Comparison of ENCODE assay signal across 15 cellular contexts in the genomic region with DNA sequence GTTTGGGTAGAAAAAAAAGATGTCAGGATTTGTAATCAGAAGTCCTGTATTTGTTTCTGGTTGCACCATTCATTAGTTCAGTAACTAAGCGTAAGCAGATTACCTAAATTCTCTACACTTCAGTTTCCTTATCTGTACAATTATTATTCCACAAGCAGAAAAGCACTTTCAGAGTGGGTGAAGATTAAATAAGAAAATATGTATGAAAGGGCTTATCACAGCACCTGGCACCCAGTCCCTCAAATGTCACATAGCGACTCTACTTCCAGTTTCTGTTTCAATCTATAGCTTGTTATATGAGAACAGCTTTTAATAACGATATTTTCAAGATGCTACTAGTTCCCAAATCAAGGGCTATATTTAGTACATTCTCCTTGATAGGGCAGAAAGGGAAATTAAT. TPM values are rescaled to one million over a fixed set of nuclear protein-coding genes. Genes with fewer than 3 reads are reported as not detected.
DNase-seq lines count a peak whose midpoint lies in the region; ATAC-seq and TF ChIP-seq lines count a peak whose summit lies in the region.
"Had no signal": no experiment of that assay in that cellular context is flagged by ENCODE, and none has a peak within 500 bp of the region (broad histone marks: within the 10 kb centered on the region; RNA-seq: fewer than 3 reads in every experiment).

No MANE protein-coding gene starts in this region.

- H3K4me3 Mint-ChIP-seq in activated CD4-positive, alpha-beta memory T cell treated with anti-CD3 and anti-CD28 coated beads for 36 hours, result no peak overlapping the region
- H3K4me3 Mint-ChIP-seq: activated naive CD8-positive, alpha-beta T cell treated with anti-CD3 and anti-CD28 coated beads, Interleukin-2, amount 50 U/mL, for 24 hours; mesothelial cell of epicardium; WTC11 had no signal

- no peaks in the 10 kb centered on the region for H3K9me3 Mint-ChIP-seq in activated CD4-positive, alpha-beta memory T cell treated with anti-CD3 and anti-CD28 coated beads for 36 hours
- H3K9me3 Mint-ChIP-seq: activated naive CD8-positive, alpha-beta T cell treated with anti-CD3 and anti-CD28 coated beads, Interleukin-2, amount 50 U/mL, for 24 hours; mesothelial cell of epicardium; WTC11 had no signal

- no peak overlapping the region for H2AFZ ChIP-seq in DND-41 (ENCODE audit: low read depth, low read length)

- no peaks in the 10 kb centered on the region for H3K79me2 ChIP-seq in DND-41 (ENCODE audit: insufficient read depth, low read length)

- intact Hi-C loops in activated CD4-positive, alpha-beta memory T cell treated with anti-CD3 and anti-CD28 coated beads for 36 hours (cut with micrococcal nuclease), result no loop called here
- intact Hi-C loops in posterior cingulate gyrus (cut with DNase I) (no loop called here), lower leg skin (cut with DNase I; ENCODE audit: low total_unique reads) (no loop called here)

- H3K36me3 ChIP-seq in DND-41 (ENCODE audit: insufficient read depth, low read length), result no peaks in the 10 kb centered on the region
- H3K36me3 ChIP-seq: colonic mucosa, prostate gland had no signal

- POLR2A ChIA-PET in activated CD4-positive, alpha-beta memory T cell treated with anti-CD3 and anti-CD28 coated beads for 36 hours (lab: Charles Lee), result no interaction called here

- H3K4me2 ChIP-seq in DND-41 (ENCODE audit: insufficient read depth, low read length), result no peak overlapping the region

- H3K36me3 Mint-ChIP-seq in activated CD4-positive, alpha-beta memory T cell treated with anti-CD3 and anti-CD28 coated beads for 36 hours, result no peaks in the 10 kb centered on the region
- H3K36me3 Mint-ChIP-seq: mesothelial cell of epicardium, WTC11 had no signal

- H3K4me1 ChIP-seq in DND-41 (ENCODE audit: insufficient read depth, low read length), result no peaks in the 10 kb centered on the region
- H3K4me1 ChIP-seq: colonic mucosa, prostate gland had no signal

- no peak for TF ChIP-seq POLR2A in lower leg skin (IDR thresholded peaks at IDR 0.05)

- TF ChIP-seq CTCF in DND-41 (IDR thresholded peaks at IDR 0.05; ENCODE audit: borderline replicate concordance, extremely low read depth, low read length, poor library complexity, severe bottlenecking), result no peak
- no peak for TF ChIP-seq CTCF in lower leg skin (IDR thresholded peaks at IDR 0.05)

- peaks cover 3% of the 10 kb centered on the region for H3K27me3 ChIP-seq in DND-41 (ENCODE audit: insufficient read depth, low read length, poor library complexity)
- H3K27me3 ChIP-seq: colonic mucosa had no signal

- CTCF ChIA-PET in activated CD4-positive, alpha-beta memory T cell treated with anti-CD3 and anti-CD28 coated beads for 36 hours (lab: Charles Lee), result no interaction called here

- H3K4me1 Mint-ChIP-seq in activated CD4-positive, alpha-beta memory T cell treated with anti-CD3 and anti-CD28 coated beads for 36 hours (ENCODE audit: low read depth), result no peaks in the 10 kb centered on the region
- H3K4me1 Mint-ChIP-seq: activated naive CD8-positive, alpha-beta T cell treated with anti-CD3 and anti-CD28 coated beads, Interleukin-2, amount 50 U/mL, for 24 hours had no signal

- no peak for DNase-seq in DND-41
- DNase-seq in NAMALWA (ENCODE audit: low spot score), result peak; percentile 31
- no peak for DNase-seq in OCI-M2 (lab: John Stamatoyannopoulos, UW; ENCODE audit: unreplicated experiment)
- no peak for DNase-seq in activated CD4-positive, alpha-beta memory T cell treated with anti-CD3 and anti-CD28 coated beads for 36 hours
- no peak for DNase-seq in posterior cingulate gyrus
- no peak for DNase-seq in lower leg skin (ENCODE audit: low spot score in 2 of 2)
- DNase-seq: activated naive CD8-positive, alpha-beta T cell treated with anti-CD3 and anti-CD28 coated beads, Interleukin-2, amount 50 U/mL, for 24 hours; colonic mucosa; NCI-H1092 treated with DMSO at 0.1 percent for 48 hours; NCI-H524 treated with DMSO at 0.1 percent for 48 hours had no signal

- no peak overlapping the region for H3K27ac Mint-ChIP-seq in activated CD4-positive, alpha-beta memory T cell treated with anti-CD3 and anti-CD28 coated beads for 36 hours
- H3K27ac Mint-ChIP-seq: activated naive CD8-positive, alpha-beta T cell treated with anti-CD3 and anti-CD28 coated beads, Interleukin-2, amount 50 U/mL, for 24 hours; mesothelial cell of epicardium; WTC11 had no signal

- H3K27ac ChIP-seq in DND-41 (ENCODE audit: low read length), result no peak overlapping the region
- H3K27ac ChIP-seq: colonic mucosa, prostate gland had no signal

- no peaks in the 10 kb centered on the region for H3K9me3 ChIP-seq in DND-41 (ENCODE audit: insufficient read depth, low read length, severe bottlenecking)
- H3K9me3 ChIP-seq: colonic mucosa, prostate gland had no signal

- peaks cover 11% of the 10 kb centered on the region for H3K27me3 Mint-ChIP-seq in activated CD4-positive, alpha-beta memory T cell treated with anti-CD3 and anti-CD28 coated beads for 36 hours

- no peak overlapping the region for H3K9ac ChIP-seq in DND-41 (ENCODE audit: low read depth, low read length)

- H4K20me1 ChIP-seq in DND-41 (ENCODE audit: insufficient read depth, low read length), result no peaks in the 10 kb centered on the region

- H3K4me3 ChIP-seq in DND-41 (ENCODE audit: low read depth in 1 of 2, low read length in 2 of 2) (no peak overlapping the region), lower leg skin (ENCODE audit: low read depth, poor library complexity, severe bottlenecking) (no peak overlapping the region)
- H3K4me3 ChIP-seq: colonic mucosa, prostate gland had no signal

- ATAC-seq in DND-41 (ENCODE audit: insufficient read depth, low read depth) (peak; percentile 44; the same call in 2 of the 3 replicates), GM19395 (IDR thresholded peaks at IDR 0.05; ENCODE audit: unreplicated experiment) (peak; percentile 76), HG03025 (IDR thresholded peaks at IDR 0.05; ENCODE audit: low FRiP score, unreplicated experiment) (peak; percentile 70)
- ATAC-seq: activated naive CD8-positive, alpha-beta T cell treated with anti-CD3 and anti-CD28 coated beads, Interleukin-2, amount 50 U/mL, for 24 hours; WTC11 had no signal

- WGBS in lower leg skin, 2 donors, result 81 to 83% methylated on average over 3 of the region's 3 CpGs

RNA-seq across cellular contexts. Expression of gene RGS17, which starts 31.4 kb away (rescaled TPM):
- total RNA-seq in activated CD4-positive, alpha-beta memory T cell treated with anti-CD3 and anti-CD28 coated beads for 36 hours, result not detected
- total RNA-seq in lower leg skin, result under 1 TPM in 2 of 4 donors, not detected in 2; 0.08 to 0.16 TPM
